1 cellular context compared by ENCODE assay signal in the genomic region with DNA sequence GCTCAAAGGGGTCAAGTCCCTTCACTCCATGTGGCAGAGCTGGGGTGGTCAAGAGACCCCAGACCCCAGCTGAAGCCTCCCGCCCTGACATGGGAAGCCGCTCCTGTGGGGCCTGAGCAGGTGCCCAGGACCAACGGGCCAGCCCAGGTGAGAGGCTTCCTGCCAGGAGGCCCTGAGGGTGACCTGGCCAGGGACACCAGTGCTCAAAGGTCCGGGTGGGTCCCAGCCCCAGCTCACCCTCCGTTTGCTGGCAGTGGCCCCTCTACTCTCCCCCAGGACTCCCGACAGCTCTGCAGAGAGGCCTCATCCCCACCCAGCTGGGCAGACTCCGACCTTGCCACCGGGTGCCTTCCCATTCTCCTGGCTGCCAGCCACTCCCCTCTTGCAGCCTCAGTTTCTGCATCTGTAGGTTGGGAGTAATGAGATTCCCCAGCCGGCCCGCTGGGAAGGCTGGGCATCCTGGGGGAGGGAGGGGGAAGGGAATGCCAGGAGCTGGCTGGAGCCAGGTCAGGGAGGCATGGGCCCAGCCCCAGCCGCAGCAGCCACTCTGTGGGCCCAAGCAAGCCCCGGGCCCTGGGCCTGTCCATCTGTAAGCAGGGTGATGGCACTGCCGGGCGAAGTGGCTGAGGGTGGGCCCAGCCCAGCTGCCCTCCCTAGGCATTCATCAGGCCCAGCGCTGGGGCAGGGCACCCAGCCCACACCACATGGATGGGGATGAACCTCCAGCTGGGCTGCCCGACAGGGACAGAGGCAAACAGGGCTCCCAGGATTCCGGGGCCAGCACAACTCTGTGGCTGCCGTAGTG.
TF ChIP-seq lines count a peak whose summit lies in the region.

No MANE protein-coding gene starts in this region.

TF ChIP-seq in HepG2, 621 proteins besides CTCF, POLR2A, EP300 and RAD21:
- TF ChIP-seq, protein P1, sequence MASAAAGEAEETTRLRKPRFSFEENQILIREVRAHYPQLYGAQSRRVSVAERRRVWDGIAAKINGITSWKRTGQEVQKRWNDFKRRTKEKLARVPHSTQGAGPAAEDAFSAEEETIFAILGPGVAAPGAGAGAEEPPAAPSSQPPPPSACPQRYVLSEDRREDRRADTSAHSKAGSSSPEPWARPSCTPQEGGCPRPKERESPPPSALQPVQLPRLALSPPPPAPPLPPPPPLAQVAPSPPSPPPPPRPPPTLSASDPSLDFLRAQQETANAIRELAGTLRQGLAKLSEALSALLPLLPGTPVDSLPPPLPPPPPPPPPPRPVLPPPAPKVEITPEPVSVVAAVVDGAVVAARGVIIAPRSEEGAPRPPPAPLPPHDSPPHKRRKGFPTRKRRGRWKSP (CRISPR knock-in tag; IDR thresholded peaks at IDR 0.05) = no peak
- TF ChIP-seq ZNF629 (CRISPR knock-in tag; conservative IDR thresholded peaks at IDR 0.05) = peak; percentile 91
